In the genomic region with DNA sequence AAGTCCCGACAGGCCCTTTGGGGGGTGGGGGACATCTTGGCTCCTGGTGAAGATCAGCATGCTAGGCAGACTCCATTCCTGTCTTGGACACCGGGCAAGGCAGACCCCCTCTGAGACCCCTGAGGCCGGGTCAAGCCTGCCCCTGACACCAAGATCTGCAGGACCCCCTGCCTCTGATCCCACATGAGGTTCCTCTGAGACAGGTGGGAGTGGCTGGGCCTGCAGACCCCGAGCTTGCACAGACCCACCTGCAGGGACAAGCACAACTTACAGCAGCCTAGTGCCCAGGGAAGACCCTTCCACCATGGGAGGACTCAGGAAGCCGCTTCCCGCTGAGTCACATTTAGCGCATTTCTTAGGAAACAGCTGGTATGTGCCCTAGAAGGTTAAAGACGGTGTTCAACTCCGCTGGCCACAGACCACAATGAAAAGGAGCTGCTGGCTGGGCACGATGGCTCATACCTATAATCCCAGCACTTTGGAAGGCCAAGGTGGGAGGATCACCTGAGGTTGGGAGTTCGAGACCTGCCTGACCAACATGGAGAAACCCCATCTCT, we compare ENCODE assay signal across 2 cellular contexts.
TF ChIP-seq lines count a peak whose summit lies in the region.

No MANE protein-coding gene starts in this region.

TF ChIP-seq in IMR-90, 13 proteins besides CTCF, POLR2A, EP300 and RAD21:
- no peak for TF ChIP-seq CEBPB (IDR thresholded peaks at IDR 0.05; ENCODE audit: low read depth, low read length)
- TF ChIP-seq SMC3 (IDR thresholded peaks at IDR 0.05; ENCODE audit: low read depth, low read length): no peak
- TF ChIP-seq FOS (IDR thresholded peaks at IDR 0.05; ENCODE audit: low read depth, low read length): no peak
- no peak for TF ChIP-seq MAZ (IDR thresholded peaks at IDR 0.05; ENCODE audit: borderline replicate concordance, low read depth, low read length)
- TF ChIP-seq RCOR1 (IDR thresholded peaks at IDR 0.05; ENCODE audit: insufficient replicate concordance, low read length): no peak
- TF ChIP-seq MAFK (IDR thresholded peaks at IDR 0.05; ENCODE audit: low read depth, low read length): no peak
- TF ChIP-seq MXI1 (IDR thresholded peaks at IDR 0.05; ENCODE audit: borderline replicate concordance, low read depth, low read length): no peak
- no peak for TF ChIP-seq RFX5 (IDR thresholded peaks at IDR 0.05; ENCODE audit: low read depth, low read length)

TF ChIP-seq in K562, 482 proteins besides CTCF, POLR2A, EP300 and RAD21 (continues in another document):
- TF ChIP-seq BRD9 (IDR thresholded peaks at IDR 0.05; ENCODE audit: low read depth, partially characterized antibody) (no peak), ATF7 (IDR thresholded peaks at IDR 0.05) (no peak), C11orf30 (IDR thresholded peaks at IDR 0.05; ENCODE audit: low read depth) (no peak), MBD2 (IDR thresholded peaks at IDR 0.05; ENCODE audit: borderline replicate concordance, low read depth) (no peak), HDGF (IDR thresholded peaks at IDR 0.05) (no peak), ADNP (tag; IDR thresholded peaks at IDR 0.05) (no peak), FOXP1 (CRISPR knock-in tag; IDR thresholded peaks at IDR 0.05) (no peak), MEF2A (IDR thresholded peaks at IDR 0.05; ENCODE audit: control insufficient read depth, low read depth, low read length) (no peak), GATAD2B (IDR thresholded peaks at IDR 0.05; ENCODE audit: borderline replicate concordance) (no peak), PHF8 (IDR thresholded peaks at IDR 0.05; ENCODE audit: borderline replicate concordance, low read length) (0 out of 2 replicates have a peak, but pooled peaks have one; percentile 1), ZNF184 (CRISPR knock-in tag; IDR thresholded peaks at IDR 0.05) (0 out of 2 replicates have a peak, but pooled peaks have one; percentile 25), SMARCC2 (IDR thresholded peaks at IDR 0.05; ENCODE audit: low read depth) (no peak), POLR2AphosphoS2 (IDR thresholded peaks at IDR 0.05; ENCODE audit: low read length) (no peak), FUS (optimal IDR thresholded peaks at IDR 0.05; ENCODE audit: low read depth, low read length) (no peak)
- TF ChIP-seq, protein P1, sequence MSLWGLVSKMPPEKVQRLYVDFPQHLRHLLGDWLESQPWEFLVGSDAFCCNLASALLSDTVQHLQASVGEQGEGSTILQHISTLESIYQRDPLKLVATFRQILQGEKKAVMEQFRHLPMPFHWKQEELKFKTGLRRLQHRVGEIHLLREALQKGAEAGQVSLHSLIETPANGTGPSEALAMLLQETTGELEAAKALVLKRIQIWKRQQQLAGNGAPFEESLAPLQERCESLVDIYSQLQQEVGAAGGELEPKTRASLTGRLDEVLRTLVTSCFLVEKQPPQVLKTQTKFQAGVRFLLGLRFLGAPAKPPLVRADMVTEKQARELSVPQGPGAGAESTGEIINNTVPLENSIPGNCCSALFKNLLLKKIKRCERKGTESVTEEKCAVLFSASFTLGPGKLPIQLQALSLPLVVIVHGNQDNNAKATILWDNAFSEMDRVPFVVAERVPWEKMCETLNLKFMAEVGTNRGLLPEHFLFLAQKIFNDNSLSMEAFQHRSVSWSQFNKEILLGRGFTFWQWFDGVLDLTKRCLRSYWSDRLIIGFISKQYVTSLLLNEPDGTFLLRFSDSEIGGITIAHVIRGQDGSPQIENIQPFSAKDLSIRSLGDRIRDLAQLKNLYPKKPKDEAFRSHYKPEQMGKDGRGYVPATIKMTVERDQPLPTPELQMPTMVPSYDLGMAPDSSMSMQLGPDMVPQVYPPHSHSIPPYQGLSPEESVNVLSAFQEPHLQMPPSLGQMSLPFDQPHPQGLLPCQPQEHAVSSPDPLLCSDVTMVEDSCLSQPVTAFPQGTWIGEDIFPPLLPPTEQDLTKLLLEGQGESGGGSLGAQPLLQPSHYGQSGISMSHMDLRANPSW (CRISPR knock-in tag; IDR thresholded peaks at IDR 0.05): 0 out of 2 replicates have a peak, but pooled peaks have one; percentile 55
- TF ChIP-seq, protein P2, sequence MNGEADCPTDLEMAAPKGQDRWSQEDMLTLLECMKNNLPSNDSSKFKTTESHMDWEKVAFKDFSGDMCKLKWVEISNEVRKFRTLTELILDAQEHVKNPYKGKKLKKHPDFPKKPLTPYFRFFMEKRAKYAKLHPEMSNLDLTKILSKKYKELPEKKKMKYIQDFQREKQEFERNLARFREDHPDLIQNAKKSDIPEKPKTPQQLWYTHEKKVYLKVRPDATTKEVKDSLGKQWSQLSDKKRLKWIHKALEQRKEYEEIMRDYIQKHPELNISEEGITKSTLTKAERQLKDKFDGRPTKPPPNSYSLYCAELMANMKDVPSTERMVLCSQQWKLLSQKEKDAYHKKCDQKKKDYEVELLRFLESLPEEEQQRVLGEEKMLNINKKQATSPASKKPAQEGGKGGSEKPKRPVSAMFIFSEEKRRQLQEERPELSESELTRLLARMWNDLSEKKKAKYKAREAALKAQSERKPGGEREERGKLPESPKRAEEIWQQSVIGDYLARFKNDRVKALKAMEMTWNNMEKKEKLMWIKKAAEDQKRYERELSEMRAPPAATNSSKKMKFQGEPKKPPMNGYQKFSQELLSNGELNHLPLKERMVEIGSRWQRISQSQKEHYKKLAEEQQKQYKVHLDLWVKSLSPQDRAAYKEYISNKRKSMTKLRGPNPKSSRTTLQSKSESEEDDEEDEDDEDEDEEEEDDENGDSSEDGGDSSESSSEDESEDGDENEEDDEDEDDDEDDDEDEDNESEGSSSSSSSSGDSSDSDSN (IDR thresholded peaks at IDR 0.05; ENCODE audit: borderline replicate concordance in 1 of 2, low read depth in 2 of 2, low read length in 2 of 2): no peak
- TF ChIP-seq, protein P3, sequence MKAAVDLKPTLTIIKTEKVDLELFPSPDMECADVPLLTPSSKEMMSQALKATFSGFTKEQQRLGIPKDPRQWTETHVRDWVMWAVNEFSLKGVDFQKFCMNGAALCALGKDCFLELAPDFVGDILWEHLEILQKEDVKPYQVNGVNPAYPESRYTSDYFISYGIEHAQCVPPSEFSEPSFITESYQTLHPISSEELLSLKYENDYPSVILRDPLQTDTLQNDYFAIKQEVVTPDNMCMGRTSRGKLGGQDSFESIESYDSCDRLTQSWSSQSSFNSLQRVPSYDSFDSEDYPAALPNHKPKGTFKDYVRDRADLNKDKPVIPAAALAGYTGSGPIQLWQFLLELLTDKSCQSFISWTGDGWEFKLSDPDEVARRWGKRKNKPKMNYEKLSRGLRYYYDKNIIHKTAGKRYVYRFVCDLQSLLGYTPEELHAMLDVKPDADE (conservative IDR thresholded peaks at IDR 0.05; ENCODE audit: control insufficient read depth, low read depth, low read length): 0 out of 2 replicates have a peak, but pooled peaks have one; percentile 20
- TF ChIP-seq, protein P4, sequence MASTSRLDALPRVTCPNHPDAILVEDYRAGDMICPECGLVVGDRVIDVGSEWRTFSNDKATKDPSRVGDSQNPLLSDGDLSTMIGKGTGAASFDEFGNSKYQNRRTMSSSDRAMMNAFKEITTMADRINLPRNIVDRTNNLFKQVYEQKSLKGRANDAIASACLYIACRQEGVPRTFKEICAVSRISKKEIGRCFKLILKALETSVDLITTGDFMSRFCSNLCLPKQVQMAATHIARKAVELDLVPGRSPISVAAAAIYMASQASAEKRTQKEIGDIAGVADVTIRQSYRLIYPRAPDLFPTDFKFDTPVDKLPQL (IDR thresholded peaks at IDR 0.05; ENCODE audit: extremely low read depth, insufficient read length): no peak
- TF ChIP-seq, protein P5, sequence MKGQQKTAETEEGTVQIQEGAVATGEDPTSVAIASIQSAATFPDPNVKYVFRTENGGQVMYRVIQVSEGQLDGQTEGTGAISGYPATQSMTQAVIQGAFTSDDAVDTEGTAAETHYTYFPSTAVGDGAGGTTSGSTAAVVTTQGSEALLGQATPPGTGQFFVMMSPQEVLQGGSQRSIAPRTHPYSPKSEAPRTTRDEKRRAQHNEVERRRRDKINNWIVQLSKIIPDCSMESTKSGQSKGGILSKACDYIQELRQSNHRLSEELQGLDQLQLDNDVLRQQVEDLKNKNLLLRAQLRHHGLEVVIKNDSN (CRISPR knock-in tag; IDR thresholded peaks at IDR 0.05): no peak
- TF ChIP-seq, protein P6, sequence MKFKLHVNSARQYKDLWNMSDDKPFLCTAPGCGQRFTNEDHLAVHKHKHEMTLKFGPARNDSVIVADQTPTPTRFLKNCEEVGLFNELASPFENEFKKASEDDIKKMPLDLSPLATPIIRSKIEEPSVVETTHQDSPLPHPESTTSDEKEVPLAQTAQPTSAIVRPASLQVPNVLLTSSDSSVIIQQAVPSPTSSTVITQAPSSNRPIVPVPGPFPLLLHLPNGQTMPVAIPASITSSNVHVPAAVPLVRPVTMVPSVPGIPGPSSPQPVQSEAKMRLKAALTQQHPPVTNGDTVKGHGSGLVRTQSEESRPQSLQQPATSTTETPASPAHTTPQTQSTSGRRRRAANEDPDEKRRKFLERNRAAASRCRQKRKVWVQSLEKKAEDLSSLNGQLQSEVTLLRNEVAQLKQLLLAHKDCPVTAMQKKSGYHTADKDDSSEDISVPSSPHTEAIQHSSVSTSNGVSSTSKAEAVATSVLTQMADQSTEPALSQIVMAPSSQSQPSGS (CRISPR knock-in tag; IDR thresholded peaks at IDR 0.05): no peak
- TF ChIP-seq, protein P7, sequence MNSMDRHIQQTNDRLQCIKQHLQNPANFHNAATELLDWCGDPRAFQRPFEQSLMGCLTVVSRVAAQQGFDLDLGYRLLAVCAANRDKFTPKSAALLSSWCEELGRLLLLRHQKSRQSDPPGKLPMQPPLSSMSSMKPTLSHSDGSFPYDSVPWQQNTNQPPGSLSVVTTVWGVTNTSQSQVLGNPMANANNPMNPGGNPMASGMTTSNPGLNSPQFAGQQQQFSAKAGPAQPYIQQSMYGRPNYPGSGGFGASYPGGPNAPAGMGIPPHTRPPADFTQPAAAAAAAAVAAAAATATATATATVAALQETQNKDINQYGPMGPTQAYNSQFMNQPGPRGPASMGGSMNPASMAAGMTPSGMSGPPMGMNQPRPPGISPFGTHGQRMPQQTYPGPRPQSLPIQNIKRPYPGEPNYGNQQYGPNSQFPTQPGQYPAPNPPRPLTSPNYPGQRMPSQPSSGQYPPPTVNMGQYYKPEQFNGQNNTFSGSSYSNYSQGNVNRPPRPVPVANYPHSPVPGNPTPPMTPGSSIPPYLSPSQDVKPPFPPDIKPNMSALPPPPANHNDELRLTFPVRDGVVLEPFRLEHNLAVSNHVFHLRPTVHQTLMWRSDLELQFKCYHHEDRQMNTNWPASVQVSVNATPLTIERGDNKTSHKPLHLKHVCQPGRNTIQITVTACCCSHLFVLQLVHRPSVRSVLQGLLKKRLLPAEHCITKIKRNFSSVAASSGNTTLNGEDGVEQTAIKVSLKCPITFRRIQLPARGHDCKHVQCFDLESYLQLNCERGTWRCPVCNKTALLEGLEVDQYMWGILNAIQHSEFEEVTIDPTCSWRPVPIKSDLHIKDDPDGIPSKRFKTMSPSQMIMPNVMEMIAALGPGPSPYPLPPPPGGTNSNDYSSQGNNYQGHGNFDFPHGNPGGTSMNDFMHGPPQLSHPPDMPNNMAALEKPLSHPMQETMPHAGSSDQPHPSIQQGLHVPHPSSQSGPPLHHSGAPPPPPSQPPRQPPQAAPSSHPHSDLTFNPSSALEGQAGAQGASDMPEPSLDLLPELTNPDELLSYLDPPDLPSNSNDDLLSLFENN (IDR thresholded peaks at IDR 0.05; ENCODE audit: low read depth in 2 of 2, low read length in 2 of 2): no peak
- TF ChIP-seq, protein P8, sequence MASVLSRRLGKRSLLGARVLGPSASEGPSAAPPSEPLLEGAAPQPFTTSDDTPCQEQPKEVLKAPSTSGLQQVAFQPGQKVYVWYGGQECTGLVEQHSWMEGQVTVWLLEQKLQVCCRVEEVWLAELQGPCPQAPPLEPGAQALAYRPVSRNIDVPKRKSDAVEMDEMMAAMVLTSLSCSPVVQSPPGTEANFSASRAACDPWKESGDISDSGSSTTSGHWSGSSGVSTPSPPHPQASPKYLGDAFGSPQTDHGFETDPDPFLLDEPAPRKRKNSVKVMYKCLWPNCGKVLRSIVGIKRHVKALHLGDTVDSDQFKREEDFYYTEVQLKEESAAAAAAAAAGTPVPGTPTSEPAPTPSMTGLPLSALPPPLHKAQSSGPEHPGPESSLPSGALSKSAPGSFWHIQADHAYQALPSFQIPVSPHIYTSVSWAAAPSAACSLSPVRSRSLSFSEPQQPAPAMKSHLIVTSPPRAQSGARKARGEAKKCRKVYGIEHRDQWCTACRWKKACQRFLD (CRISPR knock-in tag; IDR thresholded peaks at IDR 0.05): no peak
- TF ChIP-seq, protein P9, sequence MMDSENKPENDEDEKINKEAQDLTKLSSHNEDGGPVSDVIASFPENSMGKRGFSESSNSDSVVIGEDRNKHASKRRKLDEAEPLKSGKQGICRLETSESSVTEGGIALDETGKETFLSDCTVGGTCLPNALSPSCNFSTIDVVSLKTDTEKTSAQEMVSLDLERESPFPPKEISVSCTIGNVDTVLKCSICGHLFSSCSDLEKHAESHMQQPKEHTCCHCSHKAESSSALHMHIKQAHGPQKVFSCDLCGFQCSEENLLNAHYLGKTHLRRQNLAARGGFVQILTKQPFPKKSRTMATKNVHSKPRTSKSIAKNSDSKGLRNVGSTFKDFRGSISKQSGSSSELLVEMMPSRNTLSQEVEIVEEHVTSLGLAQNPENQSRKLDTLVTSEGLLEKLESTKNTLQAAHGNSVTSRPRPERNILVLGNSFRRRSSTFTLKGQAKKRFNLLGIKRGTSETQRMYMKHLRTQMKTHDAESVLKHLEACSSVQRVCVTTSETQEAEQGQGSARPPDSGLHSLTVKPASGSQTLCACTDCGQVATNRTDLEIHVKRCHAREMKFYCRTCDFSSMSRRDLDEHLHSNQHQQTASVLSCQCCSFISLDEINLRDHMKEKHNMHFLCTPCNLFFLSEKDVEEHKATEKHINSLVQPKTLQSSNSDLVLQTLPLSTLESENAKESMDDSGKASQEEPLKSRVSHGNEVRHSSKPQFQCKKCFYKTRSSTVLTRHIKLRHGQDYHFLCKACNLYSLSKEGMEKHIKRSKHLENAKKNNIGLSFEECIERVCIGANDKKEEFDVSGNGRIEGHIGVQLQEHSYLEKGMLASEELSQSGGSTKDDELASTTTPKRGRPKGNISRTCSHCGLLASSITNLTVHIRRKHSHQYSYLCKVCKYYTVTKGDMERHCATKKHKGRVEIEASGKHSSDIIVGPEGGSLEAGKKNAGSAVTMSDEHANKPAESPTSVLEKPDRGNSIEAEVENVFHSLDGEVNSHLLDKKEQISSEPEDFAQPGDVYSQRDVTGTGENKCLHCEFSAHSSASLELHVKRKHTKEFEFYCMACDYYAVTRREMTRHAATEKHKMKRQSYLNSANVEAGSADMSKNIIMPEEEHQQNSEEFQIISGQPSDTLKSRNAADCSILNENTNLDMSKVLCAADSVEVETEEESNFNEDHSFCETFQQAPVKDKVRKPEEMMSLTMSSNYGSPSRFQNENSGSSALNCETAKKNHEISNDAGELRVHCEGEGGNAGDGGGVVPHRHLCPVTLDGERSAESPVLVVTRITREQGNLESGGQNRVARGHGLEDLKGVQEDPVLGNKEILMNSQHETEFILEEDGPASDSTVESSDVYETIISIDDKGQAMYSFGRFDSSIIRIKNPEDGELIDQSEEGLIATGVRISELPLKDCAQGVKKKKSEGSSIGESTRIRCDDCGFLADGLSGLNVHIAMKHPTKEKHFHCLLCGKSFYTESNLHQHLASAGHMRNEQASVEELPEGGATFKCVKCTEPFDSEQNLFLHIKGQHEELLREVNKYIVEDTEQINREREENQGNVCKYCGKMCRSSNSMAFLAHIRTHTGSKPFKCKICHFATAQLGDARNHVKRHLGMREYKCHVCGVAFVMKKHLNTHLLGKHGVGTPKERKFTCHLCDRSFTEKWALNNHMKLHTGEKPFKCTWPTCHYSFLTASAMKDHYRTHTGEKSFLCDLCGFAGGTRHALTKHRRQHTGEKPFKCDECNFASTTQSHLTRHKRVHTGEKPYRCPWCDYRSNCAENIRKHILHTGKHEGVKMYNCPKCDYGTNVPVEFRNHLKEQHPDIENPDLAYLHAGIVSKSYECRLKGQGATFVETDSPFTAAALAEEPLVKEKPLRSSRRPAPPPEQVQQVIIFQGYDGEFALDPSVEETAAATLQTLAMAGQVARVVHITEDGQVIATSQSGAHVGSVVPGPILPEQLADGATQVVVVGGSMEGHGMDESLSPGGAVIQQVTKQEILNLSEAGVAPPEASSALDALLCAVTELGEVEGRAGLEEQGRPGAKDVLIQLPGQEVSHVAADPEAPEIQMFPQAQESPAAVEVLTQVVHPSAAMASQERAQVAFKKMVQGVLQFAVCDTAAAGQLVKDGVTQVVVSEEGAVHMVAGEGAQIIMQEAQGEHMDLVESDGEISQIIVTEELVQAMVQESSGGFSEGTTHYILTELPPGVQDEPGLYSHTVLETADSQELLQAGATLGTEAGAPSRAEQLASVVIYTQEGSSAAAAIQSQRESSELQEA (IDR thresholded peaks at IDR 0.05; ENCODE audit: low read depth): 0 out of 2 replicates have a peak, but pooled peaks have one; percentile 7
